ENCODE assay signal across 30 cellular contexts in genomic region chr3:106108925-106109324, GRCh38.
"Had no signal": no experiment of that assay in that cellular context is flagged by ENCODE, and none has a peak within 500 bp of the region (broad histone marks: within the 10 kb centered on the region; RNA-seq: fewer than 3 reads in every experiment).

No MANE protein-coding gene starts in this region.

- ATAC-seq: activated CD4-positive, alpha-beta T cell treated with anti-CD3 and anti-CD28 coated beads for 36 hours; activated CD8-positive, alpha-beta memory T cell treated with anti-CD3 and anti-CD28 coated beads, Interleukin-2, amount 10 ng/mL, durations not matched to agents 7 days and 5 days; activated CD8-positive, alpha-beta T cell treated with anti-CD3 and anti-CD28 coated beads, Interleukin-2, amount 10 ng/mL, durations not matched to agents 7 days and 5 days; gastroesophageal sphincter; heart right ventricle; T-cell had no signal

- H3K4me1 Mint-ChIP-seq: brain had no signal

- H3K4me3 ChIP-seq: ascending aorta, breast epithelium, cardiac muscle cell, colonic mucosa, esophagus squamous epithelium, gastroesophageal sphincter, heart right ventricle had no signal

- H3K4me1 ChIP-seq: ascending aorta, breast epithelium, colonic mucosa, esophagus squamous epithelium, gastroesophageal sphincter, heart right ventricle had no signal

- H3K27me3 ChIP-seq: ascending aorta, breast epithelium, cardiac muscle cell, colonic mucosa, esophagus squamous epithelium, gastroesophageal sphincter, heart right ventricle had no signal

- H3K9me3 Mint-ChIP-seq: T-cell had no signal

- H3K9me3 ChIP-seq: ascending aorta, breast epithelium, colonic mucosa, esophagus squamous epithelium, gastroesophageal sphincter had no signal

- H3K4me3 Mint-ChIP-seq: activated CD4-positive, alpha-beta memory T cell treated with anti-CD3 and anti-CD28 coated beads for 36 hours; activated CD4-positive, alpha-beta T cell treated with anti-CD3 and anti-CD28 coated beads for 36 hours; activated CD4-positive, alpha-beta T cell treated with anti-CD3 and anti-CD28 coated beads, Interleukin-2, amount 10 ng/mL, durations not matched to agents 24 days and 14 days; activated CD8-positive, alpha-beta memory T cell treated with anti-CD3 and anti-CD28 coated beads, Interleukin-2, amount 10 ng/mL, durations not matched to agents 7 days and 5 days; activated CD8-positive, alpha-beta T cell treated with anti-CD3 and anti-CD28 coated beads, Interleukin-2, amount 10 ng/mL, durations not matched to agents 7 days and 5 days; activated naive CD8-positive, alpha-beta T cell; activated T-helper 1 cell treated with anti-CD3 and anti-CD28 coated beads, Interleukin-12 subunit alpha, Interleukin-12 subunit beta, Interleukin-2, Interleukin-4 antibody, amounts not matched to agents 30 ng/mL and 10 ng/mL and 1 ng/mL, durations not matched to agents 14 hours and 24 hours and 36 hours; brain; T-cell; T-helper 1 cell treated with Interleukin-12 subunit alpha and Interleukin-12 subunit beta and Interleukin-4 antibody, amounts not matched to agents 30 μg/mL and 1 μg/mL, for 36 hours had no signal

- H3K36me3 Mint-ChIP-seq: activated CD4-positive, alpha-beta memory T cell treated with anti-CD3 and anti-CD28 coated beads for 36 hours; activated naive CD8-positive, alpha-beta T cell; brain; T-cell had no signal

- DNase-seq: activated CD4-positive, alpha-beta memory T cell treated with anti-CD3 and anti-CD28 coated beads for 36 hours; activated CD4-positive, alpha-beta T cell treated with anti-CD3 and anti-CD28 coated beads for 36 hours; activated CD4-positive, alpha-beta T cell treated with anti-CD3 and anti-CD28 coated beads, Interleukin-2, amount 10 ng/mL, durations not matched to agents 24 days and 14 days; activated CD4-positive, CD25-positive, alpha-beta regulatory T cell; activated CD4-positive, CD25-positive, alpha-beta regulatory T cell treated with anti-CD3 and anti-CD28 coated beads, Interleukin-2, amount 50 U/mL, for 72 hours; activated CD8-positive, alpha-beta memory T cell treated with anti-CD3 and anti-CD28 coated beads, Interleukin-2, amount 10 ng/mL, durations not matched to agents 7 days and 5 days; activated CD8-positive, alpha-beta memory T cell treated with anti-CD3 and anti-CD28 coated beads, Interleukin-2, amount 50 U/mL, for 4 hours; activated CD8-positive, alpha-beta T cell treated with anti-CD3 and anti-CD28 coated beads, Interleukin-2, amount 10 ng/mL, durations not matched to agents 7 days and 5 days; activated gamma-delta T cell; activated naive CD4-positive, alpha-beta T cell; activated naive CD4-positive, alpha-beta T cell treated with anti-CD3 and anti-CD28 coated beads, Interleukin-2, amount 50 U/mL, for 16 hours; activated T-cell treated with anti-CD3 and anti-CD28 coated beads, Interleukin-2, amount 50 U/mL, for 1 hour; activated T-cell treated with anti-CD3 and anti-CD28 coated beads, Interleukin-2, amount 50 U/mL, for 48 hours; central memory CD4-positive, alpha-beta T cell; cerebellar nuclear complex; colonic mucosa; effector CD8-positive, alpha-beta T cell; esophagus squamous epithelium; foreskin melanocyte; heart right ventricle; T-cell had no signal

- H3K27me3 Mint-ChIP-seq: activated CD4-positive, alpha-beta memory T cell treated with anti-CD3 and anti-CD28 coated beads for 36 hours; activated CD4-positive, alpha-beta T cell treated with anti-CD3 and anti-CD28 coated beads for 36 hours; activated CD4-positive, alpha-beta T cell treated with anti-CD3 and anti-CD28 coated beads, Interleukin-2, amount 10 ng/mL, durations not matched to agents 24 days and 14 days; activated CD8-positive, alpha-beta memory T cell treated with anti-CD3 and anti-CD28 coated beads, Interleukin-2, amount 10 ng/mL, durations not matched to agents 7 days and 5 days; activated naive CD8-positive, alpha-beta T cell; brain; T-cell had no signal

- H3K27ac Mint-ChIP-seq: activated CD4-positive, alpha-beta memory T cell treated with anti-CD3 and anti-CD28 coated beads for 36 hours; activated CD4-positive, alpha-beta T cell treated with anti-CD3 and anti-CD28 coated beads for 36 hours; activated CD4-positive, alpha-beta T cell treated with anti-CD3 and anti-CD28 coated beads, Interleukin-2, amount 10 ng/mL, durations not matched to agents 24 days and 14 days; activated CD8-positive, alpha-beta memory T cell treated with anti-CD3 and anti-CD28 coated beads, Interleukin-2, amount 10 ng/mL, durations not matched to agents 7 days and 5 days; activated CD8-positive, alpha-beta T cell treated with anti-CD3 and anti-CD28 coated beads, Interleukin-2, amount 10 ng/mL, durations not matched to agents 7 days and 5 days; activated naive CD8-positive, alpha-beta T cell; brain; T-cell; T-helper 1 cell treated with Interleukin-12 subunit alpha and Interleukin-12 subunit beta and Interleukin-4 antibody, amounts not matched to agents 30 μg/mL and 1 μg/mL, for 36 hours had no signal

- H3K36me3 ChIP-seq: ascending aorta, breast epithelium, cardiac muscle cell, colonic mucosa, esophagus squamous epithelium, gastroesophageal sphincter, heart right ventricle had no signal

- H3K27ac ChIP-seq: ascending aorta, breast epithelium, cardiac muscle cell, colonic mucosa, epithelial cell of prostate, esophagus squamous epithelium, gastroesophageal sphincter, heart right ventricle had no signal
